In genomic region chr11:126732981-126733380, GRCh38 we compare ENCODE assay signal across 12 cellular contexts.
DNase-seq lines count a peak whose midpoint lies in the region; ATAC-seq and TF ChIP-seq lines count a peak whose summit lies in the region.
"Had no signal": no experiment of that assay in that cellular context is flagged by ENCODE, and none has a peak within 500 bp of the region (broad histone marks: within the 10 kb centered on the region; RNA-seq: fewer than 3 reads in every experiment).

No MANE protein-coding gene starts in this region.

- no peak overlapping the region for H2BK5ac ChIP-seq in trophoblast cell (ENCODE audit: low read depth, low read length, poor library complexity)

- intact Hi-C loops in posterior cingulate gyrus (cut with DNase I) = no loop called here

- TF ChIP-seq CTCF in GM12865 (IDR thresholded peaks at IDR 0.05; ENCODE audit: insufficient read depth, low read depth, low read length, missing control alignments) = no peak

- H3K18ac ChIP-seq in trophoblast cell (ENCODE audit: low read length) = no peak overlapping the region

- H3K4me2 ChIP-seq in trophoblast cell (ENCODE audit: low read length) = no peak overlapping the region

- ATAC-seq in HG02623 (IDR thresholded peaks at IDR 0.05; ENCODE audit: unreplicated experiment) = peak; percentile 75
- peak; percentile 74 for ATAC-seq in HG03354 (IDR thresholded peaks at IDR 0.05; ENCODE audit: poor library complexity, severe bottlenecking, unreplicated experiment)

- H3K4ac ChIP-seq in trophoblast cell (ENCODE audit: low read depth, low read length) = no peak overlapping the region

- in situ Hi-C loops in ACHN (cut with HindIII; ENCODE audit: low pct_ligation_motif_present, low pct_unique_long_range_greater_than_20kb, low sequenced_read_pairs) = no loop called here

- no peak overlapping the region for H2AFZ ChIP-seq in trophoblast cell (ENCODE audit: insufficient read depth, low read length, poor library complexity)

- peaks cover 2% of the 10 kb centered on the region for H3K27me3 ChIP-seq in trophoblast cell (ENCODE audit: insufficient read depth, low read length)

- no CpG with 5 or more reads among the region's 4 CpGs for WGBS in trophoblast cell (ENCODE audit: extremely low coverage, insufficient coverage, insufficient read length)

- no peak overlapping the region for H2BK120ac ChIP-seq in trophoblast cell (ENCODE audit: insufficient read depth, low read length, poor library complexity)

- peak; percentile 63 for DNase-seq in GM12865 (ENCODE audit: low read depth)
- DNase-seq in GM19240 (ENCODE audit: insufficient read length, low spot score) = peak; percentile 24
- no peak for DNase-seq in trophoblast cell
- no peak for DNase-seq in posterior cingulate gyrus
- no peak for DNase-seq in ACHN
- no peak for DNase-seq in cerebellar nuclear complex (lab: John Stamatoyannopoulos, UW)
- DNase-seq: activated CD4-positive, alpha-beta T cell treated with anti-CD3 and anti-CD28 coated beads, Interleukin-2, amount 50 U/mL, for 1 hour; activated gamma-delta T cell treated with Interleukin-2 at 50 U/mL for 16 hours; caudate nucleus; NCI-H446 had no signal

- H2AK5ac ChIP-seq in trophoblast cell (ENCODE audit: low read length) = no peak overlapping the region

- H3K23ac ChIP-seq in trophoblast cell (ENCODE audit: low read length) = no peak overlapping the region

- no peak overlapping the region for H4K12ac ChIP-seq in trophoblast cell (ENCODE audit: low read depth, low read length)

- no peaks in the 10 kb centered on the region for H3K4me1 ChIP-seq in trophoblast cell (ENCODE audit: control insufficient read depth in 1 of 2, insufficient read depth in 2 of 2, low read length in 2 of 2)

- no peak overlapping the region for H4K91ac ChIP-seq in trophoblast cell (ENCODE audit: low read depth, low read length)

- no peaks in the 10 kb centered on the region for H3K36me3 ChIP-seq in trophoblast cell (ENCODE audit: control insufficient read depth in 1 of 2, insufficient read depth in 2 of 2, low read length in 2 of 2)

- no peak overlapping the region for H4K8ac ChIP-seq in trophoblast cell (ENCODE audit: low read depth, low read length)

- no peaks in the 10 kb centered on the region for H3K79me2 ChIP-seq in trophoblast cell (ENCODE audit: control insufficient read depth, insufficient read depth, low read length, poor library complexity)

- H3K79me1 ChIP-seq in trophoblast cell (ENCODE audit: low read length) = no peaks in the 10 kb centered on the region

- H3K27ac ChIP-seq in trophoblast cell (ENCODE audit: low read depth, low read length) = no peak overlapping the region

- H3K9ac ChIP-seq in trophoblast cell (ENCODE audit: low read length) = no peak overlapping the region

- H3K4me3 ChIP-seq in GM12865 (ENCODE audit: low read depth, low read length) (no peak overlapping the region), trophoblast cell (ENCODE audit: low read depth, low read length) (no peak overlapping the region)

- no peak overlapping the region for H2BK12ac ChIP-seq in trophoblast cell (ENCODE audit: low read length)

- H3K9me3 ChIP-seq in trophoblast cell (ENCODE audit: insufficient read depth, low read depth, low read length) = no peaks in the 10 kb centered on the region

- no peak overlapping the region for H3K14ac ChIP-seq in trophoblast cell (ENCODE audit: low read length)

Comparison
In these comparisons a context has a peak if more than half of its experiments do, and no peak if none do; other contexts are left out.
1. DNase-seq: peak in GM12865 (single experiment) and GM19240 (single experiment); none in trophoblast cell (0 of 2), posterior cingulate gyrus (0 of 10), ACHN (single experiment) and cerebellar nuclear complex (0 of 2).